14 cellular contexts compared by ENCODE assay signal in genomic region chr6:38163186-38164130, GRCh38.
"Had no signal": no experiment of that assay in that cellular context is flagged by ENCODE, and none has a peak within 500 bp of the region (broad histone marks: within the 10 kb centered on the region; RNA-seq: fewer than 3 reads in every experiment).

No MANE protein-coding gene starts in this region.

- H3K27me3 Mint-ChIP-seq: activated B cell treated with CpG ODN at 0.5 μM for 24 hours; activated CD8-positive, alpha-beta T cell treated with anti-CD3 and anti-CD28 coated beads for 36 hours had no signal

- H3K9me3 ChIP-seq: gastrocnemius medialis, heart right ventricle, ovary, thyroid gland, vagina had no signal

- H3K27ac ChIP-seq: gastrocnemius medialis, heart right ventricle, ovary, thyroid gland, vagina had no signal

- H3K27me3 ChIP-seq: gastrocnemius medialis, heart right ventricle, ovary, thyroid gland, vagina had no signal

- H3K36me3 ChIP-seq: gastrocnemius medialis, heart right ventricle, ovary, thyroid gland, vagina had no signal

- H3K4me3 Mint-ChIP-seq: activated B cell treated with CpG ODN at 0.5 μM for 24 hours; activated CD8-positive, alpha-beta T cell treated with anti-CD3 and anti-CD28 coated beads for 36 hours; activated T-cell treated with anti-CD3 and anti-CD28 coated beads, Interleukin-2, amount 50 U/mL, for 72 hours; stimulated activated effector memory CD8-positive, alpha-beta T cell treated with anti-CD3 and anti-CD28 coated beads, Interleukin-12 subunit alpha, Interleukin-12 subunit beta, amount 100 ng/mL, for 72 hours; T-helper 2 cell treated with Interferon-gamma antibody and Interleukin-4, amounts not matched to agents 5 μg/mL and 100 μg/mL, for 36 hours had no signal

- H3K4me1 ChIP-seq: thyroid gland, vagina had no signal

- H3K27ac Mint-ChIP-seq: activated B cell treated with CpG ODN at 0.5 μM for 24 hours; activated CD8-positive, alpha-beta T cell treated with anti-CD3 and anti-CD28 coated beads for 36 hours; activated T-cell treated with anti-CD3 and anti-CD28 coated beads, Interleukin-2, amount 50 U/mL, for 72 hours; stimulated activated effector memory CD8-positive, alpha-beta T cell treated with anti-CD3 and anti-CD28 coated beads, Interleukin-12 subunit alpha, Interleukin-12 subunit beta, amount 100 ng/mL, for 72 hours; T-helper 2 cell treated with Interferon-gamma antibody and Interleukin-4, amounts not matched to agents 5 μg/mL and 100 μg/mL, for 36 hours had no signal

- ATAC-seq: activated CD8-positive, alpha-beta T cell treated with anti-CD3 and anti-CD28 coated beads for 36 hours; gastrocnemius medialis; heart right ventricle; left cardiac atrium; stimulated activated effector memory CD8-positive, alpha-beta T cell treated with anti-CD3 and anti-CD28 coated beads, Interleukin-12 subunit alpha, Interleukin-12 subunit beta, amount 100 ng/mL, for 72 hours had no signal

- H3K4me1 Mint-ChIP-seq: activated B cell treated with CpG ODN at 0.5 μM for 24 hours had no signal

- DNase-seq: activated B cell treated with CpG ODN at 0.5 μM for 24 hours; activated CD4-positive, alpha-beta T cell treated with anti-CD3 and anti-CD28 coated beads for 48 hours; activated CD8-positive, alpha-beta T cell treated with anti-CD3 and anti-CD28 coated beads for 36 hours; activated gamma-delta T cell; activated T-cell treated with anti-CD3 and anti-CD28 coated beads, Interleukin-2, amount 50 U/mL, for 72 hours; gastrocnemius medialis; heart right ventricle; left cardiac atrium; mesenchymal stem cell; ovary had no signal

- H3K9me3 Mint-ChIP-seq: activated B cell treated with CpG ODN at 0.5 μM for 24 hours; activated CD8-positive, alpha-beta T cell treated with anti-CD3 and anti-CD28 coated beads for 36 hours; activated T-cell treated with anti-CD3 and anti-CD28 coated beads, Interleukin-2, amount 50 U/mL, for 72 hours; stimulated activated effector memory CD8-positive, alpha-beta T cell treated with anti-CD3 and anti-CD28 coated beads, Interleukin-12 subunit alpha, Interleukin-12 subunit beta, amount 100 ng/mL, for 72 hours; T-helper 2 cell treated with Interferon-gamma antibody and Interleukin-4, amounts not matched to agents 5 μg/mL and 100 μg/mL, for 36 hours had no signal

- H3K4me3 ChIP-seq: gastrocnemius medialis, heart right ventricle, ovary, thyroid gland, vagina had no signal
